8 cellular contexts compared by ENCODE assay signal in the genomic region with DNA sequence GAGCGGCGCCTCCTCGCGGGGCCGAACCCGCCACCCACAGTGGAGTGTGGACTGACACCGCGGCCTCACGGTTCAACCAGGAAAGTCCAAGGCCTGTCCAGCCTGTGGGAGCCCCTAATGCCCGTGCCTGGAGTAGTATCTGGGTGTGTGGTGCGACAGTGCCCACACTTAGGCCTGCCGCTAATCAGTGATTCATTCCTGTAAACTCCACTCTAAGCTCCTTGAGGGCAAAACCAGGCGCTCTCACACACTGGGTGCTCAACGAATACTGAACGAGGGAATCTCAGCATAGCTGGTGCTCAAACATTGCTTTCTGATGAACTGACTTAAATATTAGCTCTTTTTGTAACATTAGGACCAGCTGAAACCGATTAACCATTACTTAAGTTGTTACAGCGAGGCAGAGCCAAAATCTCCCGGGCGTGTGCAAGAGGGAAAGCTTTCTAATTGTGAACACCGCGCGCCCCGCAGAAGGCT. TPM values are rescaled to one million over a fixed set of nuclear protein-coding genes. Genes with fewer than 3 reads are reported as not detected.
DNase-seq lines count a peak whose midpoint lies in the region; ATAC-seq and TF ChIP-seq lines count a peak whose summit lies in the region.

No MANE protein-coding gene starts in this region.

- no peaks in the 10 kb centered on the region for H3K36me3 ChIP-seq in breast epithelium

- intact Hi-C loops in breast epithelium (cut with DNase I; ENCODE audit: low total_unique reads): loop anchor here (10.0 kb wide), 2 partner anchors 1677 to 1803 kb away; no protein-coding TSS in a partner anchor

- ATAC-seq in GM19395 (IDR thresholded peaks at IDR 0.05; ENCODE audit: unreplicated experiment): peak; percentile 13

- H3K27ac ChIP-seq in breast epithelium (peak overlapping the region; percentile 79 to 85), layer of hippocampus (ENCODE audit: low read depth, low read length) (peak overlapping the region; percentile 69), substantia nigra (ENCODE audit: low read depth, low read length, poor library complexity, severe bottlenecking) (peak overlapping the region; percentile 75)

- DNase-seq in AG08396 (ENCODE audit: low spot score) (peak; percentile 68), HuH-7.5 (ENCODE audit: low spot score) (peak; percentile 36), breast epithelium (ENCODE audit: low spot score in 2 of 2) (no peak), substantia nigra (lab: John Stamatoyannopoulos, UW) (peak in 5 of 49 donors; percentile 27 to 60 (median 50)), NCI-H1092 treated with DMSO at 0.1 percent for 48 hours (lab: John Stamatoyannopoulos, UW) (no peak), NAMALWA (ENCODE audit: low spot score) (no peak)

- H3K9me3 ChIP-seq in breast epithelium: no peaks in the 10 kb centered on the region

- no peak for TF ChIP-seq POLR2A in breast epithelium (IDR thresholded peaks at IDR 0.05)

- TF ChIP-seq CTCF in breast epithelium (IDR thresholded peaks at IDR 0.05): no peak

- no peaks in the 10 kb centered on the region for H3K4me1 ChIP-seq in breast epithelium

- H3K27me3 ChIP-seq in breast epithelium: no peaks in the 10 kb centered on the region
- H3K27me3 ChIP-seq in layer of hippocampus (ENCODE audit: control insufficient read depth, insufficient read depth, low read length): no peaks in the 10 kb centered on the region

- peak overlapping the region; percentile 64 to 77 (median 74) for H3K4me3 ChIP-seq in breast epithelium

RNA-seq across cellular contexts. Expression of gene GSDME, which starts 0.6 kb away (rescaled TPM):
- total RNA-seq in breast epithelium: 10 to 100 TPM; 12.3 to 33.5 (median 15.1) TPM

Comparison
In these comparisons a context has a peak if more than half of its experiments do, and no peak if none do; other contexts are left out.
1. DNase-seq: peak in AG08396 (single experiment) and HuH-7.5 (single experiment); none in breast epithelium (0 of 2), NCI-H1092 treated with DMSO at 0.1 percent for 48 hours (single experiment) and NAMALWA (single experiment).
2. Peak in every context shown above with its lines, with median percentiles within 50 percentile points of each other: H3K27ac ChIP-seq.